In the genomic region with DNA sequence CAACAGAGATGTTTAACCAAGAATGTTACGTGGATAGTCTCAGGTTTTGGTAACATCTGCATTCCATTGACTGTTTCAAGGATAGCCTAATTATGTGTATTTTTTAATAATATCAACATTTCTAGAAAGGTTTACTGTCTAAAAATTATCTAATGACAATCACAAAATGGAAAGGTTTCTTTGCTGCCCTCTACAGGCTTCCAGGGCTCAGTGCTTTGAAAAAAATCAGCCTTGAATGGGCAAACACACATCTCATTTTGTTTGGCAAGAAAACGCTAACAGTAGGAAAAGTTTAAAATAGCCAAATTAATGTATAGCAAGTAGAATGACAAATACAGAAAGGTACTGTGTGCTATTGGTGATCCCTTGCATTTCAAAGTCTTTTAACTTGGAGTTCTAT, we compare ENCODE assay signal across 8 cellular contexts.
DNase-seq lines count a peak whose midpoint lies in the region; ATAC-seq and TF ChIP-seq lines count a peak whose summit lies in the region.

No MANE protein-coding gene starts in this region.

- no peak overlapping the region for H3K4me3 ChIP-seq in AG04449 (ENCODE audit: low read depth, low read length)
- H3K4me3 ChIP-seq in GM12875 (ENCODE audit: low read depth, low read length): no peak overlapping the region

- CTCF ChIA-PET in AG04449 (lab: Yijun Ruan, JAX): no interaction called here
- CTCF ChIA-PET in CD4-positive, alpha-beta T cell (lab: Charles Lee): interaction anchor here (0.6 kb wide), 1 partner anchor 62 kb away, joined by 4 read pairs; no protein-coding TSS in a partner anchor

- no peaks in the 10 kb centered on the region for H3K4me1 Mint-ChIP-seq in CD4-positive, alpha-beta T cell (ENCODE audit: low read depth)

- peak; percentile 44 for TF ChIP-seq CTCF in AG04449 (IDR thresholded peaks at IDR 0.05; ENCODE audit: insufficient read depth, low read length, missing control alignments)
- peak; percentile 60 for TF ChIP-seq CTCF in GM12875 (IDR thresholded peaks at IDR 0.05; ENCODE audit: borderline replicate concordance, insufficient read depth, low read depth, low read length)
- no peak for TF ChIP-seq CTCF in CD4-positive, alpha-beta T cell (IDR thresholded peaks at IDR 0.05)

- no peaks in the 10 kb centered on the region for H3K36me3 Mint-ChIP-seq in CD4-positive, alpha-beta T cell (ENCODE audit: low read depth)

- ATAC-seq in CD4-positive, alpha-beta T cell (ENCODE audit: poor library complexity): no peak
- no peak for ATAC-seq in HG02610 (IDR thresholded peaks at IDR 0.05; ENCODE audit: unreplicated experiment)
- no peak for ATAC-seq in GM21447 (IDR thresholded peaks at IDR 0.05; ENCODE audit: unreplicated experiment)

- H3K9me3 ChIP-seq in CD4-positive, alpha-beta T cell (ENCODE audit: control insufficient read depth, low read length): no peaks in the 10 kb centered on the region

- no peak for DNase-seq in AG04449 (ENCODE audit: low read depth, low spot score)
- peak; percentile 25 for DNase-seq in RPMI8226
- peak; percentile 0 for DNase-seq in globus pallidus (ENCODE audit: low spot score)
- DNase-seq in CD4-positive, alpha-beta T cell: no peak
- DNase-seq in NK-92 treated with Interleukin-12 subunit alpha and Interleukin-12 subunit beta, amount 100 ng/mL, for 24 hours (lab: John Stamatoyannopoulos, UW): no peak

- intact Hi-C loops in CD4-positive, alpha-beta T cell (cut with DNase I, micrococcal nuclease): no loop called here

- H3K27ac Mint-ChIP-seq in CD4-positive, alpha-beta T cell: no peak overlapping the region

- no peaks in the 10 kb centered on the region for H3K27me3 Mint-ChIP-seq in CD4-positive, alpha-beta T cell

- H3K27me3 ChIP-seq in CD4-positive, alpha-beta T cell (ENCODE audit: control insufficient read depth, insufficient read depth, low read length): no peaks in the 10 kb centered on the region

- H3K27ac ChIP-seq in CD4-positive, alpha-beta T cell (ENCODE audit: low read depth, low read length): no peak overlapping the region

- POLR2A ChIA-PET in AG04449 (lab: Yijun Ruan, JAX): no interaction called here
- POLR2A ChIA-PET in CD4-positive, alpha-beta T cell (lab: Charles Lee): no interaction called here

- no peak overlapping the region for H3K4me3 Mint-ChIP-seq in CD4-positive, alpha-beta T cell

- no peaks in the 10 kb centered on the region for H3K9me3 Mint-ChIP-seq in CD4-positive, alpha-beta T cell

Comparison
In these comparisons a context has a peak if more than half of its experiments do, and no peak if none do; other contexts are left out.
1. DNase-seq: peak in RPMI8226 (single experiment) and globus pallidus (single experiment); none in AG04449 (single experiment), CD4-positive, alpha-beta T cell (0 of 10) and NK-92 treated with Interleukin-12 subunit alpha and Interleukin-12 subunit beta, amount 100 ng/mL, for 24 hours (single experiment).